In genomic region chr2:84323890-84324289, GRCh38 we compare ENCODE assay signal across 27 cellular contexts.
"Had no signal": no experiment of that assay in that cellular context is flagged by ENCODE, and none has a peak within 500 bp of the region (broad histone marks: within the 10 kb centered on the region; RNA-seq: fewer than 3 reads in every experiment).

No MANE protein-coding gene starts in this region.

- H3K27me3 ChIP-seq: ovary, right lobe of liver, sigmoid colon, thyroid gland, tibial nerve, upper lobe of left lung, vagina had no signal

- H3K4me3 ChIP-seq: ovary, psoas muscle, right lobe of liver, sigmoid colon, stomach, thoracic aorta, thyroid gland, tibial nerve, upper lobe of left lung, vagina had no signal

- H3K4me1 ChIP-seq: psoas muscle, right lobe of liver, sigmoid colon, stomach, thyroid gland, tibial nerve, upper lobe of left lung, vagina had no signal

- H3K27ac Mint-ChIP-seq: naive thymus-derived CD4-positive, alpha-beta T cell; natural killer cell; nephron; stimulated activated effector memory CD8-positive, alpha-beta T cell treated with anti-CD3 and anti-CD28 coated beads, Interleukin-12 subunit alpha, Interleukin-12 subunit beta, amount 100 ng/mL, for 72 hours; stimulated activated naive B cell treated with anti-CD40 and anti-IgM and Interleukin-4, amounts not matched to agents 10 μg/mL and 1 μg/mL and 100 μg/mL, for 72 hours; stimulated activated naive CD8-positive, alpha-beta T cell treated with anti-CD3 and anti-CD28 coated beads, Interleukin-15, Interleukin-2, amounts not matched to agents 100 ng/mL and 50 ng/mL, for 24 hours had no signal

- H3K9me3 ChIP-seq: ovary, psoas muscle, right lobe of liver, sigmoid colon, stomach, thoracic aorta, thyroid gland, tibial nerve, upper lobe of left lung, vagina had no signal

- H3K36me3 ChIP-seq: ovary, right lobe of liver, sigmoid colon, stomach, thoracic aorta, thyroid gland, tibial nerve, upper lobe of left lung, vagina had no signal

- H3K4me1 Mint-ChIP-seq: nephron; stimulated activated effector memory CD8-positive, alpha-beta T cell treated with anti-CD3 and anti-CD28 coated beads, Interleukin-12 subunit alpha, Interleukin-12 subunit beta, amount 100 ng/mL, for 72 hours; stimulated activated naive B cell treated with anti-CD40 and anti-IgM and Interleukin-4, amounts not matched to agents 10 μg/mL and 1 μg/mL and 100 μg/mL, for 72 hours had no signal

- FAIRE-seq: small intestine, urothelium cell line had no signal

- H3K27ac ChIP-seq: ovary, psoas muscle, right lobe of liver, sigmoid colon, stomach, thoracic aorta, thyroid gland, tibial nerve, upper lobe of left lung, vagina had no signal

- H3K36me3 Mint-ChIP-seq: naive thymus-derived CD4-positive, alpha-beta T cell; natural killer cell; stimulated activated effector memory CD8-positive, alpha-beta T cell treated with anti-CD3 and anti-CD28 coated beads, Interleukin-12 subunit alpha, Interleukin-12 subunit beta, amount 100 ng/mL, for 72 hours; stimulated activated naive B cell treated with anti-CD40 and anti-IgM and Interleukin-4, amounts not matched to agents 10 μg/mL and 1 μg/mL and 100 μg/mL, for 72 hours had no signal

- H3K4me3 Mint-ChIP-seq: naive thymus-derived CD4-positive, alpha-beta T cell; natural killer cell; nephron; neural crest cell; stimulated activated effector memory CD8-positive, alpha-beta T cell treated with anti-CD3 and anti-CD28 coated beads, Interleukin-12 subunit alpha, Interleukin-12 subunit beta, amount 100 ng/mL, for 72 hours; stimulated activated naive B cell treated with anti-CD40 and anti-IgM and Interleukin-4, amounts not matched to agents 10 μg/mL and 1 μg/mL and 100 μg/mL, for 72 hours; stimulated activated naive CD8-positive, alpha-beta T cell treated with anti-CD3 and anti-CD28 coated beads, Interleukin-15, Interleukin-2, amounts not matched to agents 100 ng/mL and 50 ng/mL, for 24 hours had no signal

- DNase-seq: naive thymus-derived CD4-positive, alpha-beta T cell; natural killer cell; occipital lobe; ovary; psoas muscle; right cardiac atrium; right lobe of liver; sigmoid colon; small intestine; stimulated activated CD4-positive, alpha-beta T cell treated with anti-CD3 and anti-CD28 coated beads, Interleukin-15, amount 100 ng/mL, for 24 hours; stimulated activated CD4-positive, alpha-beta T cell treated with anti-CD3 and anti-CD28 coated beads, Interleukin-2, amount 100 ng/mL, for 24 hours; stimulated activated CD4-positive, alpha-beta T cell treated with anti-CD3 and anti-CD28 coated beads, Interleukin-2, amount 100 ng/mL, for 48 hours; stimulated activated CD4-positive, alpha-beta T cell treated with anti-CD3 and anti-CD28 coated beads, Interleukin-4, amount 100 ng/mL, for 24 hours; stimulated activated naive B cell treated with anti-CD40 and anti-IgM and Interleukin-4, amounts not matched to agents 10 μg/mL and 1 μg/mL and 100 μg/mL, for 72 hours; stimulated activated naive CD4-positive, alpha-beta T cell treated with Interleukin-2 at 50 U/mL for 16 hours; stomach; thyroid gland; trophoblast cell; upper lobe of left lung had no signal

- ATAC-seq: naive thymus-derived CD4-positive, alpha-beta T cell; natural killer cell; psoas muscle; right cardiac atrium; right lobe of liver; stimulated activated effector memory CD8-positive, alpha-beta T cell treated with anti-CD3 and anti-CD28 coated beads, Interleukin-12 subunit alpha, Interleukin-12 subunit beta, amount 100 ng/mL, for 72 hours; stimulated activated naive B cell treated with anti-CD40 and anti-IgM and Interleukin-4, amounts not matched to agents 10 μg/mL and 1 μg/mL and 100 μg/mL, for 72 hours had no signal

- H3K9me3 Mint-ChIP-seq: naive thymus-derived CD4-positive, alpha-beta T cell; natural killer cell; neural crest cell; stimulated activated effector memory CD8-positive, alpha-beta T cell treated with anti-CD3 and anti-CD28 coated beads, Interleukin-12 subunit alpha, Interleukin-12 subunit beta, amount 100 ng/mL, for 72 hours; stimulated activated naive B cell treated with anti-CD40 and anti-IgM and Interleukin-4, amounts not matched to agents 10 μg/mL and 1 μg/mL and 100 μg/mL, for 72 hours; stimulated activated naive CD8-positive, alpha-beta T cell treated with anti-CD3 and anti-CD28 coated beads, Interleukin-15, Interleukin-2, amounts not matched to agents 100 ng/mL and 50 ng/mL, for 24 hours had no signal
